Comparison of ENCODE assay signal across 12 cellular contexts in genomic region chr12:122880155-122880605, GRCh38.
DNase-seq lines count a peak whose midpoint lies in the region; FAIRE-seq and TF ChIP-seq lines count a peak whose summit lies in the region.
"Had no signal": no experiment of that assay in that cellular context is flagged by ENCODE, and none has a peak within 500 bp of the region (broad histone marks: within the 10 kb centered on the region; RNA-seq: fewer than 3 reads in every experiment).

No MANE protein-coding gene starts in this region.

- TF ChIP-seq CTCF in neutrophil (IDR thresholded peaks at IDR 0.05) (no peak), D721Med (IDR thresholded peaks at IDR 0.05; ENCODE audit: insufficient read depth, missing control alignments) (no peak)

- H3K9ac ChIP-seq in BLaER1 = peak overlapping the region; percentile 52; the same call in 1 of the 2 replicates

- peaks cover 89% of the 10 kb centered on the region for H4K20me1 ChIP-seq in BLaER1

- H3K4me2 ChIP-seq in BLaER1 = peak overlapping the region; percentile 96

- H3K9me3 ChIP-seq in BLaER1 (no peaks in the 10 kb centered on the region), neutrophil (no peaks in the 10 kb centered on the region)
- H3K9me3 ChIP-seq: thyroid gland had no signal

- FAIRE-seq in D721Med (lab: Jason Lieb, UNC) = no peak
- FAIRE-seq: bronchial epithelial cell had no signal

- H3K27me3 ChIP-seq in BLaER1 (no peaks in the 10 kb centered on the region), neutrophil (no peaks in the 10 kb centered on the region)
- H3K27me3 ChIP-seq: thyroid gland had no signal

- H3K36me3 ChIP-seq in BLaER1 = 0 out of 2 replicates have a peak, but pooled peaks cover 27% of the 10 kb centered on the region
- H3K36me3 ChIP-seq in neutrophil = peaks cover 11% of the 10 kb centered on the region
- H3K36me3 ChIP-seq: thyroid gland had no signal

- H3K27ac ChIP-seq in BLaER1 = peak overlapping the region; percentile 66
- H3K27ac ChIP-seq in neutrophil = peak overlapping the region; percentile 96
- H3K27ac ChIP-seq: C4-2B had no signal

- DNase-seq in NCI-H226 = peak; percentile 78
- peak; percentile 81 for DNase-seq in fibroblast of peridontal ligament (ENCODE audit: extremely low read depth)
- DNase-seq in DMS 273 (lab: John Stamatoyannopoulos, UW; ENCODE audit: unreplicated experiment) = no peak
- DNase-seq in D721Med (ENCODE audit: insufficient read length, low spot score) = no peak
- no peak for DNase-seq in middle frontal gyrus (ENCODE audit: extremely low spot score, low spot score)
- DNase-seq in Ammon's horn (ENCODE audit: low spot score) = no peak
- DNase-seq: activated T-cell treated with anti-CD3 and anti-CD28 coated beads, Interleukin-2, amount 50 U/mL, for 72 hours; thyroid gland had no signal

- H3K4me1 ChIP-seq in BLaER1 (peaks cover 100% of the 10 kb centered on the region), neutrophil (ENCODE audit: control insufficient read depth in 1 of 2, insufficient read depth in 1 of 2, low read depth in 1 of 2, low read length in 1 of 2) (peaks cover 94 to 98% of the 10 kb centered on the region in 2 experiments)

- H3K4me3 ChIP-seq in BLaER1 (no peak overlapping the region), neutrophil (ENCODE audit: low read depth in 1 of 2, low read length in 1 of 2) (peak overlapping the region in 1 of 2 experiments; percentile 55)
- H3K4me3 ChIP-seq: thyroid gland had no signal

Comparison
In these comparisons a context has a peak if more than half of its experiments do, and no peak if none do; other contexts are left out.
1. DNase-seq: peak in NCI-H226 (single experiment) and fibroblast of peridontal ligament (single experiment); none in DMS 273 (single experiment), D721Med (single experiment), middle frontal gyrus (single experiment) and Ammon's horn (single experiment).